ENCODE assay signal across 8 cellular contexts in genomic region chr3:52278510-52279069, GRCh38. TPM values are rescaled to one million over a fixed set of nuclear protein-coding genes. Genes with fewer than 3 reads are reported as not detected.
DNase-seq lines count a peak whose midpoint lies in the region; ATAC-seq and TF ChIP-seq lines count a peak whose summit lies in the region.

TSS of gene WDR82 (minus strand) at chr3:52278649. CDS start at chr3:52278361, 288 bp downstream.

- H3K4me1 Mint-ChIP-seq in activated naive CD4-positive, alpha-beta T cell treated with anti-CD3 and anti-CD28 coated beads, Interleukin-2, amount 50 U/mL, for 24 hours: peaks cover 65% of the 10 kb centered on the region
- peaks cover 53% of the 10 kb centered on the region for H3K4me1 Mint-ChIP-seq in osteocyte (ENCODE audit: unreplicated experiment)

- peak; percentile 88 for TF ChIP-seq POLR2A in NB4 (IDR thresholded peaks at IDR 0.05; ENCODE audit: extremely low read depth, insufficient read length)

- peak within 1 kb of the TSS; percentile 96 for H3K4me3 ChIP-seq in NB4 (ENCODE audit: low read depth, low read length)
- peak within 1 kb of the TSS; percentile 96 for H3K4me3 ChIP-seq in thoracic aorta

- no peaks in the 10 kb centered on the region for H3K27me3 Mint-ChIP-seq in activated naive CD4-positive, alpha-beta T cell treated with anti-CD3 and anti-CD28 coated beads, Interleukin-2, amount 50 U/mL, for 24 hours
- no peaks in the 10 kb centered on the region for H3K27me3 Mint-ChIP-seq in osteocyte (ENCODE audit: unreplicated experiment)

- H3K4me3 Mint-ChIP-seq in activated naive CD4-positive, alpha-beta T cell treated with anti-CD3 and anti-CD28 coated beads, Interleukin-2, amount 50 U/mL, for 24 hours: peak within 1 kb of the TSS; percentile 99
- peak within 1 kb of the TSS; percentile 97 for H3K4me3 Mint-ChIP-seq in osteocyte (ENCODE audit: unreplicated experiment)

- H3K27me3 ChIP-seq in thoracic aorta (replicated peaks; ENCODE audit: insufficient read depth): no peaks in the 10 kb centered on the region

- peaks cover 31 to 55% of the 10 kb centered on the region in 2 donors for H3K4me1 ChIP-seq in thoracic aorta (ENCODE audit: control insufficient read depth in 1 of 2, low read depth in 2 of 2)

- H3K36me3 ChIP-seq in thoracic aorta: no peaks in the 10 kb centered on the region

- peak within 1 kb of the TSS; percentile 87 to 95 for H3K27ac ChIP-seq in thoracic aorta

- TF ChIP-seq CTCF in GM10266 (IDR thresholded peaks at IDR 0.05; ENCODE audit: control insufficient read depth, insufficient read depth, low read depth, missing control alignments) (peak; percentile 45), NB4 (IDR thresholded peaks at IDR 0.05; ENCODE audit: low read depth, low read length) (peak; percentile 65), osteocyte (IDR thresholded peaks at IDR 0.05) (peak; percentile 62), thoracic aorta (IDR thresholded peaks at IDR 0.05) (peak; percentile 30)

- DNase-seq in GM10266 (ENCODE audit: extremely low spot score) (peak; percentile 97), NB4 (ENCODE audit: low read depth) (peak; percentile 95), glomerular endothelial cell (ENCODE audit: extremely low read depth, low read depth, low spot score) (no peak), osteocyte (ENCODE audit: extremely low spot score, unreplicated experiment) (peak; percentile 99), thoracic aorta (ENCODE audit: low spot score) (peak; percentile 89)

- no peaks in the 10 kb centered on the region for H3K9me3 Mint-ChIP-seq in activated naive CD4-positive, alpha-beta T cell treated with anti-CD3 and anti-CD28 coated beads, Interleukin-2, amount 50 U/mL, for 24 hours
- H3K9me3 Mint-ChIP-seq in osteocyte (ENCODE audit: unreplicated experiment): no peaks in the 10 kb centered on the region

- H3K27ac Mint-ChIP-seq in activated naive CD4-positive, alpha-beta T cell treated with anti-CD3 and anti-CD28 coated beads, Interleukin-2, amount 50 U/mL, for 24 hours: peak within 1 kb of the TSS; percentile 99
- H3K27ac Mint-ChIP-seq in osteocyte (ENCODE audit: unreplicated experiment): peak within 1 kb of the TSS; percentile 98

- ATAC-seq in HG02571 (IDR thresholded peaks at IDR 0.05; ENCODE audit: unreplicated experiment) (peak; percentile 86), SK-N-SH treated with all-trans-retinoic acid at 6 μM for 48 hours (peak; percentile 85), thoracic aorta (ENCODE audit: insufficient number of reproducible peaks, low FRiP score, low read depth) (peak; percentile 92)

- peaks cover 18% of the 10 kb centered on the region for H3K36me3 Mint-ChIP-seq in activated naive CD4-positive, alpha-beta T cell treated with anti-CD3 and anti-CD28 coated beads, Interleukin-2, amount 50 U/mL, for 24 hours
- H3K36me3 Mint-ChIP-seq in osteocyte (ENCODE audit: unreplicated experiment): peaks cover 12% of the 10 kb centered on the region

- H3K9me3 ChIP-seq in thoracic aorta: no peaks in the 10 kb centered on the region

TF ChIP-seq in SK-N-SH treated with all-trans-retinoic acid at 6 μM for 48 hours, 23 proteins besides CTCF, POLR2A, EP300 and RAD21:
- no peak for TF ChIP-seq GLIS3 (CRISPR knock-in tag; IDR thresholded peaks at IDR 0.05)
- TF ChIP-seq PATZ1 (CRISPR knock-in tag; IDR thresholded peaks at IDR 0.05; ENCODE audit: borderline replicate concordance): peak; percentile 74; the same call in 1 of the 2 replicates
TF ChIP-seq in SK-N-SH treated with all-trans-retinoic acid at 6 μM for 48 hours: peak in this region for 1.

RNA-seq across cellular contexts. Expression of gene WDR82, which starts in this region (rescaled TPM):
- total RNA-seq in glomerular endothelial cell (52.8 and 53.0 TPM in 2 replicates), osteocyte (76.7 and 82.1 TPM in 2 replicates), thoracic aorta (10 to 100 TPM; 44.5 to 66.2 TPM)
